ENCODE assay signal across 9 cellular contexts in genomic region chr7:44378744-44379143, GRCh38. TPM values are rescaled to one million over a fixed set of nuclear protein-coding genes. Genes with fewer than 3 reads are reported as not detected.
A peak's percentile ranks its signal among the peaks of the same experiment; 100 is the strongest.
DNase-seq lines count a peak whose midpoint lies in the region; ATAC-seq, FAIRE-seq and TF ChIP-seq lines count a peak whose summit lies in the region.
"Had no signal": no experiment of that assay in that cellular context is flagged by ENCODE, and none has a peak within 500 bp of the region (broad histone marks: within the 10 kb centered on the region; RNA-seq: fewer than 3 reads in every experiment).

No MANE protein-coding gene starts in this region.

- DNase-seq in AG08396 (ENCODE audit: low spot score) (peak; percentile 52), HFF-Myc (ENCODE audit: extremely low read depth, low read depth) (peak; percentile 27), amniotic epithelial cell (ENCODE audit: low read depth) (peak; percentile 89), keratinocyte (ENCODE audit: low read depth, low spot score) (no peak), OCI-M2 (lab: John Stamatoyannopoulos, UW; ENCODE audit: unreplicated experiment) (no peak), left colon (no peak), NCI-H1092 (lab: John Stamatoyannopoulos, UW) (no peak)
- no peak for DNase-seq in activated CD4-positive, alpha-beta T cell treated with anti-CD3 and anti-CD28 coated beads for 48 hours
- DNase-seq: testis had no signal

- no peak for ATAC-seq in left colon

- intact Hi-C loops in left colon (cut with DNase I, micrococcal nuclease): no loop called here

- TF ChIP-seq CTCF in HFF-Myc (IDR thresholded peaks at IDR 0.05; ENCODE audit: low read depth, low read length, missing control alignments) (no peak), keratinocyte (optimal IDR thresholded peaks at IDR 0.05 in 1 of 3, IDR thresholded peaks at IDR 0.05 in 1 of 3, conservative IDR thresholded peaks at IDR 0.05 in 1 of 3; ENCODE audit: extremely low read depth in 1 of 3, insufficient read depth in 2 of 3, low read length in 3 of 3) (no peak)

- peaks cover 37% of the 10 kb centered on the region for H3K4me1 ChIP-seq in keratinocyte (ENCODE audit: control insufficient read depth, extremely low read depth, insufficient read depth, low read length)

- H3K9ac ChIP-seq in keratinocyte (ENCODE audit: control insufficient read depth, extremely low read depth, insufficient read depth, low read length): no peak overlapping the region

- no peak overlapping the region for H2AFZ ChIP-seq in keratinocyte (ENCODE audit: control insufficient read depth, low read length)

- no peaks in the 10 kb centered on the region for H3K79me2 ChIP-seq in keratinocyte (ENCODE audit: control insufficient read depth, insufficient read depth, low read length)

- dilution Hi-C loops in keratinocyte (cut with MboI; ENCODE audit: extremely low pct_ligation_motif_present, low sequenced_read_pairs): no loop called here

- H3K4me3 ChIP-seq in HFF-Myc (replicated peaks; ENCODE audit: low read depth, low read length) (no peak overlapping the region), keratinocyte (ENCODE audit: control insufficient read depth in 2 of 3, extremely low read depth in 1 of 3, insufficient read depth in 2 of 3, low read depth in 1 of 3, low read length in 3 of 3) (no peak overlapping the region)
- H3K4me3 ChIP-seq: testis had no signal

- H3K4me2 ChIP-seq in keratinocyte (ENCODE audit: control insufficient read depth, extremely low read depth, insufficient read depth, low read depth, low read length): peak overlapping the region; percentile 39

- H3K9me1 ChIP-seq in keratinocyte (ENCODE audit: control insufficient read depth, extremely low read depth, insufficient read depth, low read length): no peaks in the 10 kb centered on the region

- peak; percentile 99 for FAIRE-seq in keratinocyte (lab: Jason Lieb, UNC)

- H4K20me1 ChIP-seq in keratinocyte (ENCODE audit: control insufficient read depth, extremely low read depth, insufficient read depth, low read length): no peaks in the 10 kb centered on the region

- H3K36me3 ChIP-seq in keratinocyte (ENCODE audit: control insufficient read depth in 2 of 2, extremely low read depth in 1 of 2, insufficient read depth in 2 of 2, low read length in 2 of 2): no peaks in the 10 kb centered on the region

- H3K9me3 ChIP-seq in keratinocyte (ENCODE audit: control insufficient read depth, low read depth, low read length): no peaks in the 10 kb centered on the region
- H3K9me3 ChIP-seq: testis had no signal

- H3K27ac ChIP-seq in keratinocyte (ENCODE audit: control insufficient read depth, insufficient read depth, low read length): peak overlapping the region; percentile 77
- H3K27ac ChIP-seq: testis had no signal

- H3K27me3 ChIP-seq in keratinocyte (ENCODE audit: control insufficient read depth, extremely low read depth, insufficient read depth, low read length): no peaks in the 10 kb centered on the region
- H3K27me3 ChIP-seq: testis had no signal

RNA-seq across cellular contexts. Expression of gene CAMK2B, which starts 53.4 kb away (rescaled TPM):
- 0.25 to 0.32 TPM (median 0.31 TPM) in 3 replicates for polyA plus RNA-seq in keratinocyte
- polyA plus RNA-seq in keratinocyte (2011; ENCODE audit: low read depth): 0.54 TPM
- 0.07 and 0.12 TPM in 2 replicates for polyA plus RNA-seq in keratinocyte (2011; cell fraction: cytosol; rRNA removed)
- polyA plus RNA-seq in keratinocyte (2011; cell fraction: nucleus; rRNA removed): 0.39 and 0.72 TPM in 2 replicates
- 0.13 and 0.37 TPM in 2 replicates for polyA plus RNA-seq in keratinocyte (2012; ENCODE audit: low replicate concordance)
- 0.10 TPM in 2 of 3 replicates, not detected in the other for polyA minus RNA-seq in keratinocyte
- polyA minus RNA-seq in keratinocyte (2011; cell fraction: cytosol; rRNA and poly(A)+ RNA removed): not detected
- polyA minus RNA-seq in keratinocyte (2011; cell fraction: nucleus; rRNA and poly(A)+ RNA removed): 0.39 TPM in 1 of 2 replicates, not detected in the other
- total RNA-seq in left colon: under 1 TPM; 0.61 to 0.76 TPM

Comparison
In these comparisons a context has a peak if more than half of its experiments do, and no peak if none do; other contexts are left out.
1. DNase-seq: peak in AG08396 (single experiment), HFF-Myc (single experiment) and amniotic epithelial cell (single experiment); none in keratinocyte (single experiment), activated CD4-positive, alpha-beta T cell treated with anti-CD3 and anti-CD28 coated beads for 48 hours (single experiment), OCI-M2 (single experiment), left colon (0 of 2) and NCI-H1092 (single experiment).